ENCODE assay signal across 14 cellular contexts in the genomic region with DNA sequence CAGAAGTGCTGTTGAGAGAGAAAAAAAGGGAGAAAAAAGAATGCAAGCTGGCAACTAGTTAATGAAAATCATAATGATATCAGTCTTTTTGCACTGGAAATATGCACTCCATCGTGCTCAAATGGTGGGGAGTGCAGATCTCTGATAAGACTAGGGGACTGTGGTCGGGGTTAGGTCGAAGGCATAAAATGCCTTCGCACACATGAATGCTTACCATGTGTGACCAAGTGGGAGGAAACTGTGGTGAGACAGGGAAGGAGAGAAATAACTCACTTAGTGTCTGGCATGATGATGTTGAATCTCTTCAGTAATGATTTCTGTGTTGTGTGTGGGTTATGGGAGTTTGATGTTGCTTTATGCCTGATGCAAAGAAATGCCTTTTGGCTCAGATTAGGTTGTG.
DNase-seq lines count a peak whose midpoint lies in the region; ATAC-seq and TF ChIP-seq lines count a peak whose summit lies in the region.
"Had no signal": no experiment of that assay in that cellular context is flagged by ENCODE, and none has a peak within 500 bp of the region (broad histone marks: within the 10 kb centered on the region; RNA-seq: fewer than 3 reads in every experiment).

No MANE protein-coding gene starts in this region.

- H3K9me3 Mint-ChIP-seq in stimulated activated memory B cell treated with anti-CD40 and anti-IgM and Interleukin-4, amounts not matched to agents 10 μg/mL and 1 μg/mL and 100 μg/mL, for 72 hours = no peaks in the 10 kb centered on the region

- H3K4me3 ChIP-seq in SK-N-SH (ENCODE audit: low read depth in 2 of 2, low read length in 1 of 2) = no peak overlapping the region
- no peak overlapping the region for H3K4me3 ChIP-seq in aorta (ENCODE audit: low read length in 2 of 2)
- H3K4me3 ChIP-seq: colonic mucosa, lung, prostate gland, vagina had no signal

- peak in 1 of 2 experiments; percentile 72; a peak in 2 of 4 replicates for TF ChIP-seq EP300 in SK-N-SH (IDR thresholded peaks at IDR 0.05; ENCODE audit: borderline replicate concordance in 1 of 2, low read depth in 1 of 2, low read length in 1 of 2)

- H3K9me2 ChIP-seq in SK-N-SH = no peaks in the 10 kb centered on the region

- no peak overlapping the region for H3K4me2 ChIP-seq in SK-N-SH

- H3K9ac ChIP-seq in SK-N-SH = no peak overlapping the region

- no peaks in the 10 kb centered on the region for H4K20me1 ChIP-seq in SK-N-SH (ENCODE audit: insufficient read depth)

- H3K27me3 Mint-ChIP-seq in stimulated activated memory B cell treated with anti-CD40 and anti-IgM and Interleukin-4, amounts not matched to agents 10 μg/mL and 1 μg/mL and 100 μg/mL, for 72 hours = no peaks in the 10 kb centered on the region

- no peak for TF ChIP-seq CTCF in SK-N-SH (IDR thresholded peaks at IDR 0.05)

- intact Hi-C loops in aorta (cut with DNase I) = loop anchor here in 1 of 2 donors (10.0 kb wide), 1 partner anchor 420 kb away; no protein-coding TSS in a partner anchor

- no peak for TF ChIP-seq RAD21 in SK-N-SH (IDR thresholded peaks at IDR 0.05; ENCODE audit: low read length)

- ATAC-seq in GM19438 (IDR thresholded peaks at IDR 0.05; ENCODE audit: low read depth, unreplicated experiment) = peak; percentile 73
- peak; percentile 54 for ATAC-seq in HG03039 (IDR thresholded peaks at IDR 0.05; ENCODE audit: unreplicated experiment)
- peak; percentile 46 for ATAC-seq in stimulated activated memory B cell treated with anti-CD40 and anti-IgM and Interleukin-4, amounts not matched to agents 10 μg/mL and 1 μg/mL and 100 μg/mL, for 72 hours
- no peak for ATAC-seq in aorta (ENCODE audit: low FRiP score)

- CTCF ChIA-PET in SK-N-SH (lab: Yijun Ruan, JAX) = interaction anchor here (0.8 to 1.4 kb wide), 2 partner anchors 48 to 65 kb away, joined by 3 read pairs; no protein-coding TSS in a partner anchor

- no peaks in the 10 kb centered on the region for H3K79me2 ChIP-seq in SK-N-SH (ENCODE audit: insufficient read depth)

- H3K36me3 ChIP-seq in SK-N-SH (replicated peaks in 1 of 2; ENCODE audit: control insufficient read depth in 1 of 2, insufficient read depth in 2 of 2, low read length in 1 of 2) = no peaks in the 10 kb centered on the region
- H3K36me3 ChIP-seq in aorta (ENCODE audit: control insufficient read depth in 1 of 2, insufficient read depth in 2 of 2, low read length in 1 of 2) = no peaks in the 10 kb centered on the region
- H3K36me3 ChIP-seq: colonic mucosa, prostate gland, vagina had no signal

- H3K4me1 ChIP-seq in SK-N-SH (ENCODE audit: control insufficient read depth in 1 of 2, insufficient read depth in 2 of 2, low read depth in 1 of 2, low read length in 1 of 2) (peaks cover 0 to 33% of the 10 kb centered on the region in 2 experiments; a peak in 2 of 4 replicates), aorta (ENCODE audit: control insufficient read depth in 1 of 2, insufficient read depth in 2 of 2, low read length in 2 of 2) (peaks cover 1 to 8% of the 10 kb centered on the region in 2 donors)
- H3K4me1 ChIP-seq: colonic mucosa, prostate gland had no signal

- H3K36me3 Mint-ChIP-seq in stimulated activated memory B cell treated with anti-CD40 and anti-IgM and Interleukin-4, amounts not matched to agents 10 μg/mL and 1 μg/mL and 100 μg/mL, for 72 hours = no peaks in the 10 kb centered on the region

- no peak overlapping the region for H3K4me3 Mint-ChIP-seq in stimulated activated memory B cell treated with anti-CD40 and anti-IgM and Interleukin-4, amounts not matched to agents 10 μg/mL and 1 μg/mL and 100 μg/mL, for 72 hours

- H3F3A ChIP-seq in SK-N-SH (replicated peaks; ENCODE audit: insufficient read depth) = no peaks in the 10 kb centered on the region

- H3K27ac Mint-ChIP-seq in stimulated activated memory B cell treated with anti-CD40 and anti-IgM and Interleukin-4, amounts not matched to agents 10 μg/mL and 1 μg/mL and 100 μg/mL, for 72 hours = no peak overlapping the region

- H3K9me3 ChIP-seq in SK-N-SH (no peaks in the 10 kb centered on the region), aorta (ENCODE audit: control insufficient read depth, low read length) (no peaks in the 10 kb centered on the region)
- H3K9me3 ChIP-seq: colonic mucosa, prostate gland, vagina had no signal

- WGBS in SK-N-SH (ENCODE audit: low lambda C conversion rate) = 44% methylated on average over 4 of the region's 4 CpGs
- WGBS in aorta, 2 donors = 39 to 40% methylated on average over 4 of the region's 4 CpGs

- DNase-seq in SK-N-SH = peak; percentile 70
- DNase-seq in aorta = no peak
- DNase-seq in Ammon's horn (ENCODE audit: low spot score) = no peak
- DNase-seq in SIG-M5 treated with dmso at 0.1 percent for 504 hours (lab: John Stamatoyannopoulos, UW; ENCODE audit: unreplicated experiment) = no peak
- DNase-seq: activated CD4-positive, alpha-beta T cell treated with anti-CD3 and anti-CD28 coated beads for 1 hour; activated naive CD4-positive, alpha-beta T cell; colonic mucosa; NCI-H2171 had no signal

- no peaks in the 10 kb centered on the region for H3K4me1 Mint-ChIP-seq in stimulated activated memory B cell treated with anti-CD40 and anti-IgM and Interleukin-4, amounts not matched to agents 10 μg/mL and 1 μg/mL and 100 μg/mL, for 72 hours

- POLR2A ChIA-PET in SK-N-SH (lab: Yijun Ruan, JAX) = interaction anchor here (0.6 to 1.2 kb wide), 2 partner anchors 159 to 219 kb away, joined by 3 read pairs; no protein-coding TSS in a partner anchor

- no peak overlapping the region for H2AFZ ChIP-seq in SK-N-SH (ENCODE audit: low read depth)

- H3K27ac ChIP-seq in SK-N-SH (ENCODE audit: low read depth in 2 of 2, low read length in 1 of 2) (peak overlapping the region in 1 of 2 experiments; percentile 88; a peak in 2 of 4 replicates), aorta (ENCODE audit: low read depth in 1 of 2, low read length in 2 of 2) (peak overlapping the region in 1 of 2 donors; percentile 64)
- H3K27ac ChIP-seq: colonic mucosa, prostate gland, vagina had no signal

- no peaks in the 10 kb centered on the region for H3K27me3 ChIP-seq in SK-N-SH (ENCODE audit: insufficient read depth)
- no peaks in the 10 kb centered on the region for H3K27me3 ChIP-seq in aorta (ENCODE audit: control insufficient read depth in 1 of 2, insufficient read depth in 2 of 2, low read length in 1 of 2)
- H3K27me3 ChIP-seq: colonic mucosa, vagina had no signal

TF ChIP-seq in SK-N-SH, 30 proteins besides CTCF, POLR2A, EP300 and RAD21:
- TF ChIP-seq TCF12 (IDR thresholded peaks at IDR 0.05) (0 out of 2 replicates have a peak, but pooled peaks have one; percentile 7), RCOR1 (IDR thresholded peaks at IDR 0.05; ENCODE audit: low read length) (peak; percentile 96), GATA2 (CRISPR knock-in tag; IDR thresholded peaks at IDR 0.05) (peak; percentile 86), EZH2phosphoT487 (IDR thresholded peaks at IDR 0.05; ENCODE audit: borderline replicate concordance, low read depth) (no peak)
